8 cellular contexts compared by ENCODE assay signal in the genomic region with DNA sequence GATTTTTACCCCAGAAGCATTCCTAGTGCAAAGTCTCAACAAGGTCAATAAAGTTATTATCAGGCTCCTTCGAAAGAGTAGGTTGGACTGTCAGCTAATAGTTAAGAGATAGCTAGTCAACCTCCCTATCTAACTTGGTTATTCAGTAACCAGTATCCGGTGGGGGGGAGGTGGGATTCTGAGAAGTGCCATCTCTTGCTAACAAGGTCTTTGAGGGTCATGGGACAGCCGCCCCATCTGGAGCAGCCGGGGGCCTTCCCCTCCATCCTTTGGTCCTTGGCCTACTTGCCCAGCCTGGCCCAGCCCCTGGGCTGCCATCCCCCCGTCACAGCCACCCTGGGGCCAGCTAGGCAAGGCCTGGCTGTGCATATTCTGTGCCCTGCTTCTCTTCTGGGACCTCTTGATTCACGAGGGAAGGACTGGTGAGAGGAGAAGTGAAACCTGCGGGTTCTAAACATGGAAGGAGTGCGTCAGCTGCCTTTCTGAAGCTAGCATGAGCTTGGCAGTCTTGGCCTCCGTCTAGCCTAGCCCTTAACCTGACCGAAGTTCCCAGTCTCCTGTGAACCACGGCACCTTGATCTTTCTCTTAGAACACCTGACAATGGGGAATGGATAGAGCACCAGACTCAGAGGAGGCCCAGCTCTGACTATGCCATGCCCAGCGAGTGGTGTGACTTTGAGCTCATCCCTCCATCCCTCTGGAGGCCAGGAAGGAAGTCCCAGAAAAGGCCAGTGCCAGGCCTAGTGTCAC. TPM values are rescaled to one million over a fixed set of nuclear protein-coding genes. Genes with fewer than 3 reads are reported as not detected.
DNase-seq lines count a peak whose midpoint lies in the region; ATAC-seq and TF ChIP-seq lines count a peak whose summit lies in the region.

No MANE protein-coding gene starts in this region.

- no peak for TF ChIP-seq CTCF in suprapubic skin (IDR thresholded peaks at IDR 0.05)

- WGBS in suprapubic skin = 88% methylated on average over 11 of the region's 12 CpGs

- H3K9ac ChIP-seq in skeletal muscle tissue (ENCODE audit: low read depth in 1 of 3, low read length in 3 of 3) = no peak overlapping the region

- H3K4me3 ChIP-seq in skeletal muscle tissue (ENCODE audit: low read length in 3 of 3) = no peak overlapping the region
- H3K4me3 ChIP-seq in suprapubic skin = no peak overlapping the region

- peak; percentile 74 for ATAC-seq in GM19025 (IDR thresholded peaks at IDR 0.05; ENCODE audit: low read depth, unreplicated experiment)
- ATAC-seq in HG02981 (IDR thresholded peaks at IDR 0.05; ENCODE audit: unreplicated experiment) = peak; percentile 76
- ATAC-seq in T-helper 17 cell = peak; percentile 57

- H3K4me3 Mint-ChIP-seq in T-helper 17 cell = no peak overlapping the region

- H3K36me3 ChIP-seq in skeletal muscle tissue (ENCODE audit: control insufficient read depth in 3 of 3, insufficient read depth in 3 of 3, low read length in 3 of 3) (no peaks in the 10 kb centered on the region), suprapubic skin (no peaks in the 10 kb centered on the region)

- DNase-seq in T-helper 17 cell = no peak
- DNase-seq in suprapubic skin (ENCODE audit: low spot score in 2 of 2) = no peak
- no peak for DNase-seq in NCI-H345 (lab: John Stamatoyannopoulos, UW)
- no peak for DNase-seq in retina
- no peak for DNase-seq in activated effector memory CD4-positive, alpha-beta T cell treated with Interleukin-2 at 50 U/mL for 16 hours

- no peak for TF ChIP-seq EP300 in suprapubic skin (IDR thresholded peaks at IDR 0.05)

- H3K4me1 Mint-ChIP-seq in T-helper 17 cell = peaks cover 11% of the 10 kb centered on the region

- H3K9me3 ChIP-seq in T-helper 17 cell (ENCODE audit: control insufficient read depth, low read length, poor library complexity, severe bottlenecking) (no peaks in the 10 kb centered on the region), skeletal muscle tissue (ENCODE audit: control insufficient read depth in 3 of 3, low read length in 3 of 3) (no peaks in the 10 kb centered on the region), suprapubic skin (no peaks in the 10 kb centered on the region)

- peak overlapping the region; percentile 68 for H3K27ac ChIP-seq in skeletal muscle tissue (ENCODE audit: low read depth, low read length)
- H3K27ac ChIP-seq in suprapubic skin = no peak overlapping the region

- peaks cover 4% of the 10 kb centered on the region for H3K36me3 Mint-ChIP-seq in T-helper 17 cell (ENCODE audit: low read depth)

- TF ChIP-seq POLR2A in suprapubic skin (IDR thresholded peaks at IDR 0.05) = no peak

- no peak overlapping the region for H3K27ac Mint-ChIP-seq in T-helper 17 cell

- peaks cover 62% of the 10 kb centered on the region for H3K27me3 Mint-ChIP-seq in T-helper 17 cell

- peaks cover 8 to 22% (median 11%) of the 10 kb centered on the region in 3 donors for H3K4me1 ChIP-seq in skeletal muscle tissue (ENCODE audit: control insufficient read depth in 3 of 3, insufficient read depth in 3 of 3, low read length in 3 of 3)
- peaks cover 46% of the 10 kb centered on the region for H3K4me1 ChIP-seq in suprapubic skin

- peaks cover 4 to 28% (median 7%) of the 10 kb centered on the region in 3 donors for H3K27me3 ChIP-seq in skeletal muscle tissue (ENCODE audit: control insufficient read depth in 3 of 3, insufficient read depth in 3 of 3, low read length in 3 of 3)
- peaks cover 6% of the 10 kb centered on the region for H3K27me3 ChIP-seq in suprapubic skin

RNA-seq across cellular contexts. Expression of gene SLC37A2, which starts 9.3 kb away (rescaled TPM):
- total RNA-seq in T-helper 17 cell = under 1 TPM; 0.52 to 0.90 TPM
- total RNA-seq in skeletal muscle tissue = 3.7 TPM
- total RNA-seq in suprapubic skin = 100 to 1,000 TPM in 3 of 4 donors, 10 to 100 TPM in 1; 67.3 to 189 (median 119) TPM

RNA-seq across cellular contexts. Expression of gene TMEM218, which starts 39.0 kb away (rescaled TPM):
- total RNA-seq in T-helper 17 cell (1 to 10 TPM; 7.0 to 9.9 TPM), skeletal muscle tissue (37.1 TPM), suprapubic skin (10 to 100 TPM in 3 of 4 donors, 1 to 10 TPM in 1; 9.9 to 19.9 (median 14.6) TPM)

Comparison
In these comparisons a context has a peak if more than half of its experiments do, and no peak if none do; other contexts are left out.
1. RNA of gene SLC37A2, which starts 9.3 kb away (total RNA-seq): 67.3 to 189 TPM in suprapubic skin; 3.7 TPM in skeletal muscle tissue (single experiment) and 0.52 to 0.90 TPM in T-helper 17 cell; every median in the first group is over 10 times any median in the second.
2. Peak in every context shown above with its lines, with median percentiles within 50 percentile points of each other: ATAC-seq.